ENCODE assay signal across 31 cellular contexts in the genomic region with DNA sequence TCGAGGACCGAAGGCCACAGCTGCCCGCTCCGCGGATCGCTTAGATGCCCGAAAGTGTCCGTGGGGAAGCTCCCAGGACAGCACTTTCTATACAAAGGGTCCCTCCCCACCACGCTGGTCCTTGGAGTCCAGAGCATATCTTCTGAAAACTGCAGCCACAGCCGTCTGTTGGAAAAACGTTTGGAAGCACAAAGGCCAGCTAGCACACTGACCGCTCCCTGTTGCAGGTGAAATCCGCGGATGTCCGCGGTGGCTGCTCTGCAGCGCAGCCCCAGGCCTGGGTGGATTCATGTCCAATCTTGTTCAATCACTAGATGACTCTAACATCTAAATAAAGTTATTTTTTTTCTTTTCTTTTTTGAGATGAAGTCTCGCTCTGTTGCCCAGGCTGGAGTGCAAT. TPM values are rescaled to one million over a fixed set of nuclear protein-coding genes. Genes with fewer than 3 reads are reported as not detected.
A peak's percentile ranks its signal among the peaks of the same experiment; 100 is the strongest.
DNase-seq lines count a peak whose midpoint lies in the region; ATAC-seq, FAIRE-seq and TF ChIP-seq lines count a peak whose summit lies in the region.
"Had no signal": no experiment of that assay in that cellular context is flagged by ENCODE, and none has a peak within 500 bp of the region (broad histone marks: within the 10 kb centered on the region; RNA-seq: fewer than 3 reads in every experiment).

No MANE protein-coding gene starts in this region.

- H3K9ac ChIP-seq in astrocyte (ENCODE audit: low read length): no peak overlapping the region

- peaks cover 5% of the 10 kb centered on the region for H3K4me1 ChIP-seq in astrocyte (ENCODE audit: insufficient read depth, low read length)
- H3K4me1 ChIP-seq in testis: no peaks in the 10 kb centered on the region
- peaks cover 13% of the 10 kb centered on the region for H3K4me1 ChIP-seq in mucosa of descending colon (ENCODE audit: low read depth)
- H3K4me1 ChIP-seq: A549 had no signal

- DNase-seq in activated naive CD8-positive, alpha-beta T cell treated with anti-CD3 and anti-CD28 coated beads, Interleukin-2, amount 50 U/mL, for 24 hours: no peak
- DNase-seq in astrocyte (ENCODE audit: low read depth): no peak
- no peak for DNase-seq in mesothelial cell of epicardium (ENCODE audit: low spot score in 2 of 2, unreplicated experiment in 2 of 2)
- no peak for DNase-seq in testis
- DNase-seq in mucosa of descending colon: no peak
- no peak for DNase-seq in stimulated activated naive B cell treated with anti-CD40 and anti-IgM and Interleukin-4, amounts not matched to agents 10 μg/mL and 1 μg/mL and 100 μg/mL, for 72 hours
- DNase-seq in MV-4-11 (lab: John Stamatoyannopoulos, UW): no peak
- DNase-seq: activated CD4-positive, alpha-beta memory T cell treated with anti-CD3 and anti-CD28 coated beads for 36 hours; AML-193; caudate nucleus; CD4-positive, CD25-positive, alpha-beta regulatory T cell; cortex of kidney; DND-41; effector memory CD4-positive, alpha-beta T cell; erythroblast; HFFc6; lower lobe of right lung; NCI-H1105 treated with DMSO at 0.1 percent for 48 hours; NCI-H2029 treated with DMSO at 0.1 percent for 48 hours; NCI-H526 treated with DMSO at 0.1 percent for 48 hours; NK-92 treated with Interleukin-12 subunit alpha and Interleukin-12 subunit beta, amount 100 ng/mL, for 24 hours; PC-3; right lobe of liver; spleen; stimulated activated CD8-positive, alpha-beta memory T cell treated with anti-CD3 and anti-CD28 coated beads, Interleukin-4, amount 100 ng/mL, for 48 hours had no signal

- TF ChIP-seq CTCF in astrocyte (IDR thresholded peaks at IDR 0.05; ENCODE audit: insufficient read depth, low read depth, low read length) (no peak), mesothelial cell of epicardium (IDR thresholded peaks at IDR 0.05; ENCODE audit: unreplicated experiment) (no peak), testis (IDR thresholded peaks at IDR 0.05) (no peak), mucosa of descending colon (IDR thresholded peaks at IDR 0.05) (no peak)

- no peak for FAIRE-seq in astrocyte (lab: Jason Lieb, UNC)
- FAIRE-seq: A549 had no signal

- H3K9me3 ChIP-seq in astrocyte (ENCODE audit: insufficient read depth, low read depth, low read length) (no peaks in the 10 kb centered on the region), testis (no peaks in the 10 kb centered on the region), mucosa of descending colon (no peaks in the 10 kb centered on the region)
- H3K9me3 ChIP-seq: A549, lower lobe of right lung, right lobe of liver, spleen, tibial nerve had no signal

- no peaks in the 10 kb centered on the region for H4K20me1 ChIP-seq in astrocyte (ENCODE audit: insufficient read depth, low read length)

- intact Hi-C loops in testis (cut with DNase I; ENCODE audit: low total_unique reads) (no loop called here), mucosa of descending colon (cut with DNase I, micrococcal nuclease) (no loop called here)

- peaks cover 4% of the 10 kb centered on the region for H3K4me1 Mint-ChIP-seq in activated naive CD8-positive, alpha-beta T cell (ENCODE audit: low read depth)
- peaks cover 3% of the 10 kb centered on the region for H3K4me1 Mint-ChIP-seq in activated naive CD8-positive, alpha-beta T cell treated with anti-CD3 and anti-CD28 coated beads, Interleukin-2, amount 50 U/mL, for 24 hours
- H3K4me1 Mint-ChIP-seq in astrocyte (ENCODE audit: low read depth, unreplicated experiment) (no peaks in the 10 kb centered on the region), mesothelial cell of epicardium (peaks cover 2% of the 10 kb centered on the region)
- H3K4me1 Mint-ChIP-seq in stimulated activated naive B cell treated with anti-CD40 and anti-IgM and Interleukin-4, amounts not matched to agents 10 μg/mL and 1 μg/mL and 100 μg/mL, for 72 hours: peaks cover 4 to 11% of the 10 kb centered on the region in 2 donors

- H3K27ac ChIP-seq in astrocyte (ENCODE audit: low read depth, low read length) (no peak overlapping the region), testis (no peak overlapping the region)
- H3K27ac ChIP-seq: A549, lower lobe of right lung, right lobe of liver, SK-N-MC, spleen, tibial nerve had no signal

- no peak overlapping the region for H3K27ac Mint-ChIP-seq in activated naive CD8-positive, alpha-beta T cell
- H3K27ac Mint-ChIP-seq in activated naive CD8-positive, alpha-beta T cell treated with anti-CD3 and anti-CD28 coated beads, Interleukin-2, amount 50 U/mL, for 24 hours: no peak overlapping the region
- H3K27ac Mint-ChIP-seq in astrocyte (ENCODE audit: unreplicated experiment) (no peak overlapping the region), mesothelial cell of epicardium (no peak overlapping the region)
- H3K27ac Mint-ChIP-seq in stimulated activated naive B cell treated with anti-CD40 and anti-IgM and Interleukin-4, amounts not matched to agents 10 μg/mL and 1 μg/mL and 100 μg/mL, for 72 hours: no peak overlapping the region
- H3K27ac Mint-ChIP-seq: activated CD4-positive, alpha-beta memory T cell treated with anti-CD3 and anti-CD28 coated beads for 36 hours; activated T-helper 2 cell treated with anti-CD3 and anti-CD28 coated beads, Interferon-gamma antibody, Interleukin-2, Interleukin-4, amounts not matched to agents 10 μg/mL and 5 μg/mL and 100 μg/mL, durations not matched to agents 14 hours and 24 hours and 36 hours; CD4-positive, CD25-positive, alpha-beta regulatory T cell; HFFc6; T-helper 1 cell treated with Interleukin-12 subunit alpha and Interleukin-12 subunit beta and Interleukin-4 antibody, amounts not matched to agents 30 μg/mL and 1 μg/mL, for 36 hours had no signal

- H3K27me3 ChIP-seq in astrocyte (ENCODE audit: insufficient read depth, low read length) (peaks cover 13% of the 10 kb centered on the region), testis (no peaks in the 10 kb centered on the region)

- peak overlapping the region; percentile 73 for H3K4me3 Mint-ChIP-seq in activated naive CD8-positive, alpha-beta T cell
- no peak overlapping the region for H3K4me3 Mint-ChIP-seq in activated naive CD8-positive, alpha-beta T cell treated with anti-CD3 and anti-CD28 coated beads, Interleukin-2, amount 50 U/mL, for 24 hours
- peak overlapping the region; percentile 27 for H3K4me3 Mint-ChIP-seq in astrocyte (ENCODE audit: unreplicated experiment)
- peak overlapping the region; percentile 69 for H3K4me3 Mint-ChIP-seq in mesothelial cell of epicardium
- H3K4me3 Mint-ChIP-seq in stimulated activated naive B cell treated with anti-CD40 and anti-IgM and Interleukin-4, amounts not matched to agents 10 μg/mL and 1 μg/mL and 100 μg/mL, for 72 hours: no peak overlapping the region
- H3K4me3 Mint-ChIP-seq: HFFc6; T-helper 1 cell treated with Interleukin-12 subunit alpha and Interleukin-12 subunit beta and Interleukin-4 antibody, amounts not matched to agents 30 μg/mL and 1 μg/mL, for 36 hours had no signal

- TF ChIP-seq POLR2A in testis (IDR thresholded peaks at IDR 0.05): no peak

- no peak for ATAC-seq in activated naive CD8-positive, alpha-beta T cell treated with anti-CD3 and anti-CD28 coated beads, Interleukin-2, amount 50 U/mL, for 24 hours
- no peak for ATAC-seq in mucosa of descending colon
- no peak for ATAC-seq in stimulated activated naive B cell treated with anti-CD40 and anti-IgM and Interleukin-4, amounts not matched to agents 10 μg/mL and 1 μg/mL and 100 μg/mL, for 72 hours (replicated peaks)
- ATAC-seq: A549, PC-3 had no signal

- no peaks in the 10 kb centered on the region for H3K79me2 ChIP-seq in astrocyte (ENCODE audit: insufficient read depth, low read length)

- no peaks in the 10 kb centered on the region for H3K9me3 Mint-ChIP-seq in activated naive CD8-positive, alpha-beta T cell (ENCODE audit: low read depth)
- H3K9me3 Mint-ChIP-seq in activated naive CD8-positive, alpha-beta T cell treated with anti-CD3 and anti-CD28 coated beads, Interleukin-2, amount 50 U/mL, for 24 hours: no peaks in the 10 kb centered on the region
- H3K9me3 Mint-ChIP-seq in astrocyte (ENCODE audit: unreplicated experiment) (peaks cover 7% of the 10 kb centered on the region), mesothelial cell of epicardium (peaks cover 12% of the 10 kb centered on the region)
- H3K9me3 Mint-ChIP-seq in stimulated activated naive B cell treated with anti-CD40 and anti-IgM and Interleukin-4, amounts not matched to agents 10 μg/mL and 1 μg/mL and 100 μg/mL, for 72 hours: no peaks in the 10 kb centered on the region
- H3K9me3 Mint-ChIP-seq: activated CD4-positive, alpha-beta memory T cell treated with anti-CD3 and anti-CD28 coated beads for 36 hours; activated T-helper 2 cell treated with anti-CD3 and anti-CD28 coated beads, Interferon-gamma antibody, Interleukin-2, Interleukin-4, amounts not matched to agents 10 μg/mL and 5 μg/mL and 100 μg/mL, durations not matched to agents 14 hours and 24 hours and 36 hours; CD4-positive, CD25-positive, alpha-beta regulatory T cell; T-helper 1 cell treated with Interleukin-12 subunit alpha and Interleukin-12 subunit beta and Interleukin-4 antibody, amounts not matched to agents 30 μg/mL and 1 μg/mL, for 36 hours had no signal

- 57 to 83% methylated on average over 18 of the region's 18 CpGs for WGBS in testis, 2 donors

- H3K4me3 ChIP-seq in astrocyte (ENCODE audit: insufficient read depth, low read depth, low read length): no peak overlapping the region
- H3K4me3 ChIP-seq in testis: peak overlapping the region; percentile 36 to 51
- H3K4me3 ChIP-seq in mucosa of descending colon: no peak overlapping the region
- H3K4me3 ChIP-seq: A549, SK-N-MC had no signal

- peaks cover 24% of the 10 kb centered on the region for H3K27me3 Mint-ChIP-seq in activated naive CD8-positive, alpha-beta T cell
- peaks cover 44% of the 10 kb centered on the region for H3K27me3 Mint-ChIP-seq in activated naive CD8-positive, alpha-beta T cell treated with anti-CD3 and anti-CD28 coated beads, Interleukin-2, amount 50 U/mL, for 24 hours
- peaks cover 35% of the 10 kb centered on the region for H3K27me3 Mint-ChIP-seq in astrocyte (ENCODE audit: low read depth, unreplicated experiment)
- H3K27me3 Mint-ChIP-seq in mesothelial cell of epicardium (ENCODE audit: low read depth): peaks cover 50% of the 10 kb centered on the region
- peaks cover 52 to 65% of the 10 kb centered on the region in 2 donors for H3K27me3 Mint-ChIP-seq in stimulated activated naive B cell treated with anti-CD40 and anti-IgM and Interleukin-4, amounts not matched to agents 10 μg/mL and 1 μg/mL and 100 μg/mL, for 72 hours

- H3K36me3 Mint-ChIP-seq in activated naive CD8-positive, alpha-beta T cell: no peaks in the 10 kb centered on the region
- no peaks in the 10 kb centered on the region for H3K36me3 Mint-ChIP-seq in activated naive CD8-positive, alpha-beta T cell treated with anti-CD3 and anti-CD28 coated beads, Interleukin-2, amount 50 U/mL, for 24 hours (ENCODE audit: low read depth)
- H3K36me3 Mint-ChIP-seq in astrocyte (ENCODE audit: low read depth, unreplicated experiment): no peaks in the 10 kb centered on the region
- peaks cover 8% of the 10 kb centered on the region for H3K36me3 Mint-ChIP-seq in mesothelial cell of epicardium
- no peaks in the 10 kb centered on the region for H3K36me3 Mint-ChIP-seq in stimulated activated naive B cell treated with anti-CD40 and anti-IgM and Interleukin-4, amounts not matched to agents 10 μg/mL and 1 μg/mL and 100 μg/mL, for 72 hours
- H3K36me3 Mint-ChIP-seq: activated CD4-positive, alpha-beta memory T cell treated with anti-CD3 and anti-CD28 coated beads for 36 hours; CD4-positive, CD25-positive, alpha-beta regulatory T cell had no signal

- no peak overlapping the region for H3K4me2 ChIP-seq in astrocyte (ENCODE audit: low read length)
- H3K4me2 ChIP-seq: A549 had no signal

- H3K36me3 ChIP-seq in astrocyte (ENCODE audit: insufficient read depth, low read length) (no peaks in the 10 kb centered on the region), testis (ENCODE audit: low read depth, missing control alignments) (no peaks in the 10 kb centered on the region), mucosa of descending colon (ENCODE audit: low read depth) (no peaks in the 10 kb centered on the region)
- H3K36me3 ChIP-seq: lower lobe of right lung, right lobe of liver, spleen, tibial nerve had no signal

- no peak overlapping the region for H2AFZ ChIP-seq in astrocyte (ENCODE audit: low read depth, low read length)

RNA-seq across cellular contexts. Expression of a gene that starts 32.8 kb away (rescaled TPM):
- total RNA-seq in astrocyte: 7.9 and 10.3 TPM in 2 replicates
- 20.2 to 22.5 TPM (median 22.5 TPM) in 3 replicates for total RNA-seq in mesothelial cell of epicardium
- total RNA-seq in testis: 10 to 100 TPM; 35.1 to 38.5 TPM
- 30.7 TPM for polyA plus RNA-seq in testis (ENCODE audit: insufficient read depth, low read depth, low replicate concordance)
- 10 to 100 TPM; 10.7 to 18.0 (median 14.2) TPM for total RNA-seq in mucosa of descending colon

Comparison
In these comparisons a context has a peak if more than half of its experiments do, and no peak if none do; other contexts are left out.
1. H3K4me3 Mint-ChIP-seq: peak in activated naive CD8-positive, alpha-beta T cell (single experiment), astrocyte (single experiment) and mesothelial cell of epicardium (single experiment); none in activated naive CD8-positive, alpha-beta T cell treated with anti-CD3 and anti-CD28 coated beads, Interleukin-2, amount 50 U/mL, for 24 hours (single experiment) and stimulated activated naive B cell treated with anti-CD40 and anti-IgM and Interleukin-4, amounts not matched to agents 10 μg/mL and 1 μg/mL and 100 μg/mL, for 72 hours (0 of 2).
2. H3K4me3 ChIP-seq: peak in testis (2 of 2); none in astrocyte (single experiment) and mucosa of descending colon (single experiment).